In the genomic region with DNA sequence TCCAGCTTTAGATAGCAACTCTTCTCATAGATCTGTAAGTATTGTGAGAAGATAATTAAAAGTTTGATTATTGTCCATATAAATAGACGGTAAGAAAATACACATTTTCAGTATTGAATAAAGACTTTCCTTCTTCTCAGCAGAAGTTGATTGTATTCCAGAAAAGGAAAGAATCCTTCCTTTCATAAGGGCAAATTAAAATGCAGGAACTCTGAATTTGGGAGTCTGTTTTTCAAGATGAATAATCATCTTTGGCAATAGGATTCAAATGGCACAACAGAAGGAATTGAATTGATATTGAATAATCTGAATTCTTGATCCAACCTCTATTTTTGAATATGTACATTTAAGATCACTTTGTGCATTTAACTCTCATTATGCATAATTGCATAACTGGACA, we compare ENCODE assay signal across 17 cellular contexts.
DNase-seq lines count a peak whose midpoint lies in the region; ATAC-seq, FAIRE-seq and TF ChIP-seq lines count a peak whose summit lies in the region.
"Had no signal": no experiment of that assay in that cellular context is flagged by ENCODE, and none has a peak within 500 bp of the region (broad histone marks: within the 10 kb centered on the region; RNA-seq: fewer than 3 reads in every experiment).

No MANE protein-coding gene starts in this region.

- no peaks in the 10 kb centered on the region for H3K4me1 ChIP-seq in A549
- H3K4me1 ChIP-seq: BLaER1 treated with 17β-estradiol and CSF1 and Interleukin-3, amounts not matched to agents 10 nM and 100 nM; HAP-1 had no signal

- POLR2A ChIA-PET in A549 (lab: Yijun Ruan, JAX) = no interaction called here

- no peak for TF ChIP-seq CTCF in A549 (IDR thresholded peaks at IDR 0.05)

- 79% methylated on average over 1 of the region's 1 CpG for WGBS in A549 (ENCODE audit: missing lambda C conversion rate)

- peak; percentile 28 for FAIRE-seq in A549 (lab: Jason Lieb, UNC)
- FAIRE-seq: GM12878, GM19239, HepG2 had no signal

- no peak for TF ChIP-seq POLR2A in A549 (IDR thresholded peaks at IDR 0.05; ENCODE audit: low read length)

- ATAC-seq in A549 = no peak
- ATAC-seq: GM12878, HepG2 had no signal

- in situ Hi-C loops in SK-MEL-5 (cut with HindIII; ENCODE audit: low pct_unique_long_range_greater_than_20kb, low sequenced_read_pairs) = no loop called here

- no peak for TF ChIP-seq RAD21 in A549 (conservative IDR thresholded peaks at IDR 0.05 in 1 of 2, IDR thresholded peaks at IDR 0.05 in 1 of 2)

- H3K9me3 ChIP-seq in A549 = no peaks in the 10 kb centered on the region
- H3K9me3 ChIP-seq: BLaER1 treated with 17β-estradiol and CSF1 and Interleukin-3, amounts not matched to agents 10 nM and 100 nM; HAP-1 had no signal

- H3K4me2 ChIP-seq in A549 = no peak overlapping the region
- H3K4me2 ChIP-seq: BLaER1 treated with 17β-estradiol and CSF1 and Interleukin-3, amounts not matched to agents 10 nM and 100 nM had no signal

- DNase-seq in A549 (ENCODE audit: low read depth in 1 of 2, low spot score in 1 of 2) = no peak
- peak; percentile 14 for DNase-seq in SK-MEL-5 (ENCODE audit: low read depth, low spot score)
- DNase-seq in medulla oblongata (ENCODE audit: extremely low spot score) = peak; percentile 35
- DNase-seq in putamen (ENCODE audit: low spot score) = peak; percentile 9
- DNase-seq in COLO668 (lab: John Stamatoyannopoulos, UW; ENCODE audit: unreplicated experiment) = no peak
- DNase-seq in activated CD4-positive, CD25-positive, alpha-beta regulatory T cell (lab: John Stamatoyannopoulos, UW) = no peak
- DNase-seq in stimulated activated CD4-positive, alpha-beta T cell treated with anti-CD3 and anti-CD28 coated beads, Interleukin-15, amount 100 ng/mL, for 24 hours = no peak
- DNase-seq: CD4-positive, CD25-positive, alpha-beta regulatory T cell; CD8-positive, alpha-beta memory T cell; DMS79 treated with DMSO at 0.1 percent for 48 hours; GM23248 had no signal

- no peak for TF ChIP-seq EP300 in A549 (IDR thresholded peaks at IDR 0.05)

- CTCF ChIA-PET in A549 (lab: Yijun Ruan, JAX) = no interaction called here

- no peak overlapping the region for H3K4me3 ChIP-seq in A549
- H3K4me3 ChIP-seq: BLaER1 treated with 17β-estradiol and CSF1 and Interleukin-3, amounts not matched to agents 10 nM and 100 nM; GM12878; GM23248; HAP-1 had no signal

- H3K27ac ChIP-seq in A549 = no peak overlapping the region
- H3K27ac ChIP-seq: 22Rv1; BLaER1 treated with 17β-estradiol and CSF1 and Interleukin-3, amounts not matched to agents 10 nM and 100 nM; GM23248 had no signal

TF ChIP-seq in A549, 52 proteins besides CTCF, POLR2A, EP300 and RAD21:
- no peak for TF ChIP-seq NR3C1 (IDR thresholded peaks at IDR 0.05)
- no peak for TF ChIP-seq SREBF2 (IDR thresholded peaks at IDR 0.05)
- no peak for TF ChIP-seq JUN (IDR thresholded peaks at IDR 0.05)
- TF ChIP-seq, protein P1, sequence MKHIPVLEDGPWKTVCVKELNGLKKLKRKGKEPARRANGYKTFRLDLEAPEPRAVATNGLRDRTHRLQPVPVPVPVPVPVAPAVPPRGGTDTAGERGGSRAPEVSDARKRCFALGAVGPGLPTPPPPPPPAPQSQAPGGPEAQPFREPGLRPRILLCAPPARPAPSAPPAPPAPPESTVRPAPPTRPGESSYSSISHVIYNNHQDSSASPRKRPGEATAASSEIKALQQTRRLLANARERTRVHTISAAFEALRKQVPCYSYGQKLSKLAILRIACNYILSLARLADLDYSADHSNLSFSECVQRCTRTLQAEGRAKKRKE (CRISPR knock-in tag; IDR thresholded peaks at IDR 0.05; ENCODE audit: low read depth) = no peak
- TF ChIP-seq, protein P2, sequence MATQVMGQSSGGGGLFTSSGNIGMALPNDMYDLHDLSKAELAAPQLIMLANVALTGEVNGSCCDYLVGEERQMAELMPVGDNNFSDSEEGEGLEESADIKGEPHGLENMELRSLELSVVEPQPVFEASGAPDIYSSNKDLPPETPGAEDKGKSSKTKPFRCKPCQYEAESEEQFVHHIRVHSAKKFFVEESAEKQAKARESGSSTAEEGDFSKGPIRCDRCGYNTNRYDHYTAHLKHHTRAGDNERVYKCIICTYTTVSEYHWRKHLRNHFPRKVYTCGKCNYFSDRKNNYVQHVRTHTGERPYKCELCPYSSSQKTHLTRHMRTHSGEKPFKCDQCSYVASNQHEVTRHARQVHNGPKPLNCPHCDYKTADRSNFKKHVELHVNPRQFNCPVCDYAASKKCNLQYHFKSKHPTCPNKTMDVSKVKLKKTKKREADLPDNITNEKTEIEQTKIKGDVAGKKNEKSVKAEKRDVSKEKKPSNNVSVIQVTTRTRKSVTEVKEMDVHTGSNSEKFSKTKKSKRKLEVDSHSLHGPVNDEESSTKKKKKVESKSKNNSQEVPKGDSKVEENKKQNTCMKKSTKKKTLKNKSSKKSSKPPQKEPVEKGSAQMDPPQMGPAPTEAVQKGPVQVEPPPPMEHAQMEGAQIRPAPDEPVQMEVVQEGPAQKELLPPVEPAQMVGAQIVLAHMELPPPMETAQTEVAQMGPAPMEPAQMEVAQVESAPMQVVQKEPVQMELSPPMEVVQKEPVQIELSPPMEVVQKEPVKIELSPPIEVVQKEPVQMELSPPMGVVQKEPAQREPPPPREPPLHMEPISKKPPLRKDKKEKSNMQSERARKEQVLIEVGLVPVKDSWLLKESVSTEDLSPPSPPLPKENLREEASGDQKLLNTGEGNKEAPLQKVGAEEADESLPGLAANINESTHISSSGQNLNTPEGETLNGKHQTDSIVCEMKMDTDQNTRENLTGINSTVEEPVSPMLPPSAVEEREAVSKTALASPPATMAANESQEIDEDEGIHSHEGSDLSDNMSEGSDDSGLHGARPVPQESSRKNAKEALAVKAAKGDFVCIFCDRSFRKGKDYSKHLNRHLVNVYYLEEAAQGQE (IDR thresholded peaks at IDR 0.05) = no peak
- no peak for TF ChIP-seq FOXS1 (CRISPR knock-in tag; IDR thresholded peaks at IDR 0.05)
- TF ChIP-seq EHMT2 (IDR thresholded peaks at IDR 0.05; ENCODE audit: low read depth) = no peak
- TF ChIP-seq, protein P3, sequence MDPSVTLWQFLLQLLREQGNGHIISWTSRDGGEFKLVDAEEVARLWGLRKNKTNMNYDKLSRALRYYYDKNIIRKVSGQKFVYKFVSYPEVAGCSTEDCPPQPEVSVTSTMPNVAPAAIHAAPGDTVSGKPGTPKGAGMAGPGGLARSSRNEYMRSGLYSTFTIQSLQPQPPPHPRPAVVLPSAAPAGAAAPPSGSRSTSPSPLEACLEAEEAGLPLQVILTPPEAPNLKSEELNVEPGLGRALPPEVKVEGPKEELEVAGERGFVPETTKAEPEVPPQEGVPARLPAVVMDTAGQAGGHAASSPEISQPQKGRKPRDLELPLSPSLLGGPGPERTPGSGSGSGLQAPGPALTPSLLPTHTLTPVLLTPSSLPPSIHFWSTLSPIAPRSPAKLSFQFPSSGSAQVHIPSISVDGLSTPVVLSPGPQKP (IDR thresholded peaks at IDR 0.05; ENCODE audit: low read depth, low read length) = no peak

Comparison
In these comparisons a context has a peak if more than half of its experiments do, and no peak if none do; other contexts are left out.
1. DNase-seq: peak in SK-MEL-5 (single experiment), medulla oblongata (single experiment) and putamen (single experiment); none in A549 (0 of 2), COLO668 (single experiment), activated CD4-positive, CD25-positive, alpha-beta regulatory T cell (0 of 4) and stimulated activated CD4-positive, alpha-beta T cell treated with anti-CD3 and anti-CD28 coated beads, Interleukin-15, amount 100 ng/mL, for 24 hours (single experiment).